In the genomic region with DNA sequence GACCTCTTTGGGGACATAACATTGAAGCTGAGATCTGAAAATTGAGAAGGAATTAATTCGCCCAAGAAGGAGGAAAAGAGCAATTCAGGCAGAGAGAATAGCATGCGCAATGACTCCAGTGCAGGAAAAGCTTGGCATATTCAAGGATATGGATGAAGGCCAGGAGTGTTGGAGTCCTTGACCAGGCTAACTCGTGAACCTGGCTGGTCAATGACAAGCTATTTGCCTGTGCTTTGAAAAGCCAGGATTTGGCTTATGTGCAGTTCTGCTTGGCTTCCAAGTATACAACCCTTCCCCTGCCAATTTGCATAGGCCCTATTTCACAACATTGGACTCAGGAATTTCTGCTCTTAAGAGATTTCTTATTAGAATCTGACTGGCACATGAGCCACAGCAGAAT, we compare ENCODE assay signal across 17 cellular contexts.
DNase-seq lines count a peak whose midpoint lies in the region; ATAC-seq, FAIRE-seq and TF ChIP-seq lines count a peak whose summit lies in the region.
"Had no signal": no experiment of that assay in that cellular context is flagged by ENCODE, and none has a peak within 500 bp of the region (broad histone marks: within the 10 kb centered on the region; RNA-seq: fewer than 3 reads in every experiment).

No MANE protein-coding gene starts in this region.

- no peaks in the 10 kb centered on the region for H3K36me3 Mint-ChIP-seq in activated naive CD4-positive, alpha-beta T cell treated with anti-CD3 and anti-CD28 coated beads, Interleukin-2, amount 10 ng/mL, durations not matched to agents 7 days and 5 days
- H3K36me3 Mint-ChIP-seq: CD14-positive monocyte had no signal

- no peak overlapping the region for H3K27ac Mint-ChIP-seq in activated naive CD4-positive, alpha-beta T cell treated with anti-CD3 and anti-CD28 coated beads, Interleukin-2, amount 10 ng/mL, durations not matched to agents 7 days and 5 days
- H3K27ac Mint-ChIP-seq: CD14-positive monocyte, H9 had no signal

- TF ChIP-seq CTCF in pancreas (IDR thresholded peaks at IDR 0.05): no peak

- H3K9me3 ChIP-seq in pancreas: no peaks in the 10 kb centered on the region

- peak; percentile 99 for ATAC-seq in left lobe of liver
- ATAC-seq in pancreas: peak; percentile 53 to 99 (median 68)
- ATAC-seq in esophagus mucosa: no peak
- no peak for ATAC-seq in GM21825 (IDR thresholded peaks at IDR 0.05; ENCODE audit: unreplicated experiment)

- H3K27me3 Mint-ChIP-seq in activated naive CD4-positive, alpha-beta T cell treated with anti-CD3 and anti-CD28 coated beads, Interleukin-2, amount 10 ng/mL, durations not matched to agents 7 days and 5 days: no peaks in the 10 kb centered on the region

- H3K4me3 ChIP-seq in pancreas: no peak overlapping the region

- intact Hi-C loops in pancreas (cut with DNase I): no loop called here

- no peaks in the 10 kb centered on the region for H3K9me3 Mint-ChIP-seq in activated naive CD4-positive, alpha-beta T cell treated with anti-CD3 and anti-CD28 coated beads, Interleukin-2, amount 10 ng/mL, durations not matched to agents 7 days and 5 days
- H3K9me3 Mint-ChIP-seq: H9 had no signal

- 26 to 36% methylated on average over 3 of the region's 3 CpGs for WGBS in pancreas, 2 donors

- peak; percentile 46 for DNase-seq in Ammon's horn (ENCODE audit: low spot score)
- DNase-seq in NCI-H446 (lab: John Stamatoyannopoulos, UW): peak; percentile 50 to 85
- peak; percentile 84 for DNase-seq in left lobe of liver (ENCODE audit: low spot score)
- DNase-seq in pancreas: peak in 3 of 6 donors; percentile 24 to 46 (median 31)
- DNase-seq in stimulated activated CD4-positive, alpha-beta T cell treated with anti-CD3 and anti-CD28 coated beads, Interleukin-15, amount 100 ng/mL, for 24 hours: no peak
- DNase-seq in activated naive CD4-positive, alpha-beta T cell treated with anti-CD3 and anti-CD28 coated beads, Interleukin-2, amount 10 ng/mL, durations not matched to agents 7 days and 5 days: no peak
- DNase-seq: DMS 273 treated with DMSO at 0.1 percent for 48 hours, H9, MM.1S, NCI-H1105 treated with DMSO at 0.1 percent for 48 hours, NCI-H1694 treated with DMSO at 0.1 percent for 48 hours, RPMI8226, SIG-M5 had no signal

- H3K36me3 ChIP-seq in pancreas: no peaks in the 10 kb centered on the region

- H3K4me3 Mint-ChIP-seq in activated naive CD4-positive, alpha-beta T cell treated with anti-CD3 and anti-CD28 coated beads, Interleukin-2, amount 10 ng/mL, durations not matched to agents 7 days and 5 days: no peak overlapping the region
- H3K4me3 Mint-ChIP-seq: CD14-positive monocyte, H9 had no signal

- FAIRE-seq in pancreas (lab: Jason Lieb, UNC): no peak
- FAIRE-seq: GM19239 had no signal

- CTCF ChIA-PET in activated naive CD4-positive, alpha-beta T cell treated with anti-CD3 and anti-CD28 coated beads, Interleukin-2, amount 10 ng/mL, durations not matched to agents 7 days and 5 days (lab: Charles Lee): no interaction called here

- peaks cover 0 to 7% (median 0%) of the 10 kb centered on the region in 4 donors for H3K27me3 ChIP-seq in pancreas

- H3K27ac ChIP-seq in pancreas: no peak overlapping the region

- no peaks in the 10 kb centered on the region for H3K4me1 ChIP-seq in pancreas

- no peaks in the 10 kb centered on the region for H3K4me1 Mint-ChIP-seq in activated naive CD4-positive, alpha-beta T cell treated with anti-CD3 and anti-CD28 coated beads, Interleukin-2, amount 10 ng/mL, durations not matched to agents 7 days and 5 days
- H3K4me1 Mint-ChIP-seq: CD14-positive monocyte had no signal

Comparison
In these comparisons a context has a peak if more than half of its experiments do, and no peak if none do; other contexts are left out.
1. DNase-seq: peak in Ammon's horn (single experiment), NCI-H446 (2 of 2) and left lobe of liver (single experiment); none in stimulated activated CD4-positive, alpha-beta T cell treated with anti-CD3 and anti-CD28 coated beads, Interleukin-15, amount 100 ng/mL, for 24 hours (single experiment) and activated naive CD4-positive, alpha-beta T cell treated with anti-CD3 and anti-CD28 coated beads, Interleukin-2, amount 10 ng/mL, durations not matched to agents 7 days and 5 days (single experiment).
2. ATAC-seq: peak in left lobe of liver (single experiment) and pancreas (4 of 4); none in esophagus mucosa (single experiment) and GM21825 (single experiment).